Comparison of ENCODE assay signal across 21 cellular contexts in the genomic region with DNA sequence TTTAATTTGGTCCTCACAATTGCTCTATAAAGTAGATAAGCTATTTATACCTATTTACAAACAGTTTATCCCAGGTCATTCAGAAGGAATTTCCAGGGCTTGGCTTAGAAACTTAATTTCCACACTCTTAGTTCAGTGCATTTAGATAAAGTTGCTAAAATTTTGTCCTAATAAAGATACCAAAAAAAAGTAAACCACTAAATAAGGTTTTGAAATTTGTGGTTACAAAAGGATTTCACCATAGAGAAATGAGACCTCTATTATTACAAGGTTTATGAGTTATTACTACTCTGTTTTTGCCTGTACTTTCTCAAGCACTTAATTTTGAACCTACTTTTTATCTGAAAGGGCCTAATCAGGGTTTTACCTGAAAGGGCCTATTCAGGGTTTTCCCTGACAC. TPM values are rescaled to one million over a fixed set of nuclear protein-coding genes. Genes with fewer than 3 reads are reported as not detected.
A peak's percentile ranks its signal among the peaks of the same experiment; 100 is the strongest.
DNase-seq lines count a peak whose midpoint lies in the region; ATAC-seq and TF ChIP-seq lines count a peak whose summit lies in the region.
"Had no signal": no experiment of that assay in that cellular context is flagged by ENCODE, and none has a peak within 500 bp of the region (broad histone marks: within the 10 kb centered on the region; RNA-seq: fewer than 3 reads in every experiment).

No MANE protein-coding gene starts in this region.

- no peaks in the 10 kb centered on the region for H3K36me3 Mint-ChIP-seq in GM23338 (ENCODE audit: low read depth)

- H3K4me3 Mint-ChIP-seq in GM23338, result no peak overlapping the region
- H3K4me3 Mint-ChIP-seq: B cell had no signal

- H3K4me2 ChIP-seq in GM23338, result no peak overlapping the region

- H3K4me1 ChIP-seq in GM23338 (ENCODE audit: insufficient read depth), result no peaks in the 10 kb centered on the region
- H3K4me1 ChIP-seq: SJSA1 had no signal

- H3K27ac Mint-ChIP-seq in GM23338, result no peak overlapping the region
- H3K27ac Mint-ChIP-seq: B cell had no signal

- no peak overlapping the region for H2AFZ ChIP-seq in GM23338

- H3K4me3 ChIP-seq in AG09309 (ENCODE audit: control insufficient read depth, low read depth, low read length) (no peak overlapping the region), GM23338 (no peak overlapping the region)
- H3K4me3 ChIP-seq: SJSA1 had no signal

- H3K27me3 ChIP-seq in GM23338 (ENCODE audit: insufficient read depth), result no peaks in the 10 kb centered on the region
- H3K27me3 ChIP-seq: SJSA1 had no signal

- H3K4me1 Mint-ChIP-seq in GM23338, result no peaks in the 10 kb centered on the region

- H3K27me3 Mint-ChIP-seq in GM23338 (ENCODE audit: insufficient read depth, low read depth, poor library complexity), result peaks cover 1% of the 10 kb centered on the region
- H3K27me3 Mint-ChIP-seq: B cell had no signal

- no peak for TF ChIP-seq CTCF in AG09309 (IDR thresholded peaks at IDR 0.05; ENCODE audit: control insufficient read depth, insufficient read depth, low read depth, low read length, missing control alignments)
- no peak for TF ChIP-seq CTCF in GM23338 (conservative IDR thresholded peaks at IDR 0.05; ENCODE audit: low read depth in 2 of 2)

- peaks cover 4% of the 10 kb centered on the region; the same call in 1 of the 2 replicates for H3K36me3 ChIP-seq in GM23338 (ENCODE audit: insufficient read depth)
- H3K36me3 ChIP-seq: SJSA1 had no signal

- H3K9me2 ChIP-seq in GM23338 (ENCODE audit: insufficient read depth), result no peaks in the 10 kb centered on the region

- H3K79me2 ChIP-seq in GM23338 (replicated peaks; ENCODE audit: insufficient read depth), result no peaks in the 10 kb centered on the region

- H4K20me1 ChIP-seq in GM23338 (replicated peaks; ENCODE audit: insufficient read depth), result no peaks in the 10 kb centered on the region

- H3K27ac ChIP-seq in GM23338 (ENCODE audit: low read depth), result no peak overlapping the region
- H3K27ac ChIP-seq: SJSA1 had no signal

- no peaks in the 10 kb centered on the region for H3F3A ChIP-seq in GM23338 (replicated peaks; ENCODE audit: low read depth)

- H3K9me3 Mint-ChIP-seq in GM23338, result peaks cover 5% of the 10 kb centered on the region; the same call in 1 of the 3 replicates

- DNase-seq in AG09309 (ENCODE audit: low read depth) (peak; percentile 33), GM03348 (ENCODE audit: low spot score) (peak; percentile 23), NOMO-1 treated with DMSO at 0.1 percent for 48 hours (lab: John Stamatoyannopoulos, UW; ENCODE audit: unreplicated experiment) (peak; percentile 77), fibroblast of gingiva (ENCODE audit: low read depth) (peak; percentile 57), NCI-H748 (lab: John Stamatoyannopoulos, UW; ENCODE audit: unreplicated experiment) (no peak), GM23338 (ENCODE audit: low spot score) (no peak), DMS53 treated with DMSO at 0.1 percent for 48 hours (lab: John Stamatoyannopoulos, UW; ENCODE audit: unreplicated experiment) (no peak)
- DNase-seq: ACHN, DMS79 treated with DMSO at 0.1 percent for 48 hours, KBM-7, MM.1S, NCI-H1694 treated with DMSO at 0.1 percent for 48 hours, NCI-H2081 treated with DMSO at 0.1 percent for 48 hours, NCI-H2171 treated with DMSO at 0.1 percent for 48 hours, NCI-H526 had no signal

- no peak for ATAC-seq in GM21526 (IDR thresholded peaks at IDR 0.05; ENCODE audit: low FRiP score, unreplicated experiment)
- ATAC-seq in GM23338, result no peak
- ATAC-seq: HCT116, Right ventricle myocardium inferior had no signal

TF ChIP-seq in GM23338, 12 proteins besides CTCF, POLR2A, EP300 and RAD21 (continues in another document):
- no peak for TF ChIP-seq STAT1 (IDR thresholded peaks at IDR 0.05; ENCODE audit: unreplicated experiment)
- no peak for TF ChIP-seq NANOG (IDR thresholded peaks at IDR 0.05; ENCODE audit: borderline replicate concordance)
- no peak for TF ChIP-seq ZNF331 (CRISPR knock-in tag; IDR thresholded peaks at IDR 0.05; ENCODE audit: low read depth)
- TF ChIP-seq, protein P1, sequence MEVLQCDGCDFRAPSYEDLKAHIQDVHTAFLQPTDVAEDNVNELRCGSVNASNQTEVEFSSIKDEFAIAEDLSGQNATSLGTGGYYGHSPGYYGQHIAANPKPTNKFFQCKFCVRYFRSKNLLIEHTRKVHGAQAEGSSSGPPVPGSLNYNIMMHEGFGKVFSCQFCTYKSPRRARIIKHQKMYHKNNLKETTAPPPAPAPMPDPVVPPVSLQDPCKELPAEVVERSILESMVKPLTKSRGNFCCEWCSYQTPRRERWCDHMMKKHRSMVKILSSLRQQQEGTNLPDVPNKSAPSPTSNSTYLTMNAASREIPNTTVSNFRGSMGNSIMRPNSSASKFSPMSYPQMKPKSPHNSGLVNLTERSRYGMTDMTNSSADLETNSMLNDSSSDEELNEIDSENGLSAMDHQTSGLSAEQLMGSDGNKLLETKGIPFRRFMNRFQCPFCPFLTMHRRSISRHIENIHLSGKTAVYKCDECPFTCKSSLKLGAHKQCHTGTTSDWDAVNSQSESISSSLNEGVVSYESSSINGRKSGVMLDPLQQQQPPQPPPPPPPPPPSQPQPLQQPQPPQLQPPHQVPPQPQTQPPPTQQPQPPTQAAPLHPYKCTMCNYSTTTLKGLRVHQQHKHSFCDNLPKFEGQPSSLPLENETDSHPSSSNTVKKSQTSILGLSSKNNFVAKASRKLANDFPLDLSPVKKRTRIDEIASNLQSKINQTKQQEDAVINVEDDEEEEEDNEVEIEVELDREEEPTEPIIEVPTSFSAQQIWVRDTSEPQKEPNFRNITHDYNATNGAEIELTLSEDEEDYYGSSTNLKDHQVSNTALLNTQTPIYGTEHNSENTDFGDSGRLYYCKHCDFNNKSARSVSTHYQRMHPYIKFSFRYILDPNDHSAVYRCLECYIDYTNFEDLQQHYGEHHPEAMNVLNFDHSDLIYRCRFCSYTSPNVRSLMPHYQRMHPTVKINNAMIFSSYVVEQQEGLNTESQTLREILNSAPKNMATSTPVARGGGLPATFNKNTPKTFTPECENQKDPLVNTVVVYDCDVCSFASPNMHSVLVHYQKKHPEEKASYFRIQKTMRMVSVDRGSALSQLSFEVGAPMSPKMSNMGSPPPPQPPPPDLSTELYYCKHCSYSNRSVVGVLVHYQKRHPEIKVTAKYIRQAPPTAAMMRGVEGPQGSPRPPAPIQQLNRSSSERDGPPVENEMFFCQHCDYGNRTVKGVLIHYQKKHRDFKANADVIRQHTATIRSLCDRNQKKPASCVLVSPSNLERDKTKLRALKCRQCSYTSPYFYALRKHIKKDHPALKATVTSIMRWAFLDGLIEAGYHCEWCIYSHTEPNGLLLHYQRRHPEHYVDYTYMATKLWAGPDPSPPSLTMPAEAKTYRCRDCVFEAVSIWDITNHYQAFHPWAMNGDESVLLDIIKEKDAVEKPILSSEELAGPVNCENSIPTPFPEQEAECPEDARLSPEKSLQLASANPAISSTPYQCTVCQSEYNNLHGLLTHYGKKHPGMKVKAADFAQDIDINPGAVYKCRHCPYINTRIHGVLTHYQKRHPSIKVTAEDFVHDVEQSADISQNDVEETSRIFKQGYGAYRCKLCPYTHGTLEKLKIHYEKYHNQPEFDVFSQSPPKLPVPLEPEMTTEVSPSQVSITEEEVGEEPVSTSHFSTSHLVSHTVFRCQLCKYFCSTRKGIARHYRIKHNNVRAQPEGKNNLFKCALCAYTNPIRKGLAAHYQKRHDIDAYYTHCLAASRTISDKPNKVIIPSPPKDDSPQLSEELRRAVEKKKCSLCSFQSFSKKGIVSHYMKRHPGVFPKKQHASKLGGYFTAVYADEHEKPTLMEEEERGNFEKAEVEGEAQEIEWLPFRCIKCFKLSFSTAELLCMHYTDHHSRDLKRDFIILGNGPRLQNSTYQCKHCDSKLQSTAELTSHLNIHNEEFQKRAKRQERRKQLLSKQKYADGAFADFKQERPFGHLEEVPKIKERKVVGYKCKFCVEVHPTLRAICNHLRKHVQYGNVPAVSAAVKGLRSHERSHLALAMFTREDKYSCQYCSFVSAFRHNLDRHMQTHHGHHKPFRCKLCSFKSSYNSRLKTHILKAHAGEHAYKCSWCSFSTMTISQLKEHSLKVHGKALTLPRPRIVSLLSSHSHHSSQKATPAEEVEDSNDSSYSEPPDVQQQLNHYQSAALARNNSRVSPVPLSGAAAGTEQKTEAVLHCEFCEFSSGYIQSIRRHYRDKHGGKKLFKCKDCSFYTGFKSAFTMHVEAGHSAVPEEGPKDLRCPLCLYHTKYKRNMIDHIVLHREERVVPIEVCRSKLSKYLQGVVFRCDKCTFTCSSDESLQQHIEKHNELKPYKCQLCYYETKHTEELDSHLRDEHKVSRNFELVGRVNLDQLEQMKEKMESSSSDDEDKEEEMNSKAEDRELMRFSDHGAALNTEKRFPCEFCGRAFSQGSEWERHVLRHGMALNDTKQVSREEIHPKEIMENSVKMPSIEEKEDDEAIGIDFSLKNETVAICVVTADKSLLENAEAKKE (CRISPR knock-in tag; IDR thresholded peaks at IDR 0.05), result no peak
- no peak for TF ChIP-seq CREB1 (CRISPR knock-in tag; IDR thresholded peaks at IDR 0.05; ENCODE audit: low read depth)
- no peak for TF ChIP-seq EZH2 (IDR thresholded peaks at IDR 0.05; ENCODE audit: low read depth, unreplicated experiment)
- no peak for TF ChIP-seq ZNF114 (CRISPR knock-in tag; IDR thresholded peaks at IDR 0.05)

RNA-seq across cellular contexts. Expression of a gene that starts 22.4 kb away (rescaled TPM):
- total RNA-seq in GM23338 (2014; rRNA removed; shearing (Covaris generic)), result not detected in 2 replicates
- 0.08 and 0.40 TPM in 2 replicates for polyA plus RNA-seq in GM23338 (2016; fragmentation: Nextera tagmentation; extraction: Ambion mirVana)
- total RNA-seq: H1 had no signal
- polyA plus RNA-seq: H1 had no signal

RNA-seq across cellular contexts. Expression of a gene that starts 36.8 kb away (rescaled TPM):
- total RNA-seq in GM23338 (2014; rRNA removed; shearing (Covaris generic)), result 15.4 and 29.9 TPM in 2 replicates
- polyA plus RNA-seq in GM23338 (2016; fragmentation: Nextera tagmentation; extraction: Ambion mirVana), result 17.4 and 18.9 TPM in 2 replicates

RNA-seq across cellular contexts. Expression of a gene that starts 38.3 kb away (rescaled TPM):
- 0.78 TPM in 1 of 2 replicates, not detected in the other for total RNA-seq in GM23338 (2014; rRNA removed; shearing (Covaris generic))
- polyA plus RNA-seq in GM23338 (2016; fragmentation: Nextera tagmentation; extraction: Ambion mirVana), result 0.40 TPM in 1 of 2 replicates, not detected in the other
- total RNA-seq: Right ventricle myocardium inferior had no signal

RNA-seq across cellular contexts. Expression of a gene that starts 55.5 kb away (rescaled TPM):
- 12.7 and 13.4 TPM in 2 replicates for total RNA-seq in GM23338 (2014; rRNA removed; shearing (Covaris generic))
- 4.4 and 7.5 TPM in 2 replicates for polyA plus RNA-seq in GM23338 (2016; fragmentation: Nextera tagmentation; extraction: Ambion mirVana)

RNA-seq across cellular contexts. Expression of a gene that starts 56.1 kb away (rescaled TPM):
- total RNA-seq in GM23338 (2014; rRNA removed; shearing (Covaris generic)), result 8.7 and 9.7 TPM in 2 replicates
- polyA plus RNA-seq in GM23338 (2016; fragmentation: Nextera tagmentation; extraction: Ambion mirVana), result 6.3 and 6.9 TPM in 2 replicates

Comparison
In these comparisons a context has a peak if more than half of its experiments do, and no peak if none do; other contexts are left out.
1. DNase-seq: peak in AG09309 (single experiment), GM03348 (single experiment), NOMO-1 treated with DMSO at 0.1 percent for 48 hours (single experiment) and fibroblast of gingiva (single experiment); none in NCI-H748 (single experiment), GM23338 (single experiment) and DMS53 treated with DMSO at 0.1 percent for 48 hours (single experiment).